In genomic region chr4:89482248-89482647, GRCh38 we compare ENCODE assay signal across 9 cellular contexts.
A peak's percentile ranks its signal among the peaks of the same experiment; 100 is the strongest.
DNase-seq lines count a peak whose midpoint lies in the region; ATAC-seq and TF ChIP-seq lines count a peak whose summit lies in the region.
"Had no signal": no experiment of that assay in that cellular context is flagged by ENCODE, and none has a peak within 500 bp of the region (broad histone marks: within the 10 kb centered on the region; RNA-seq: fewer than 3 reads in every experiment).

No MANE protein-coding gene starts in this region.

- H3K4me3 Mint-ChIP-seq in nephron progenitor cell, result no peak overlapping the region
- H3K4me3 Mint-ChIP-seq: B cell had no signal

- peak; percentile 81 for ATAC-seq in GM21381 (IDR thresholded peaks at IDR 0.05; ENCODE audit: unreplicated experiment)

- peak; percentile 28 for DNase-seq in NCI-H1105 treated with DMSO at 0.1 percent for 48 hours (lab: John Stamatoyannopoulos, UW)
- no peak for DNase-seq in NCI-H1105 (lab: John Stamatoyannopoulos, UW)
- peak; percentile 21 for DNase-seq in HPDE6-E6E7 (ENCODE audit: extremely low spot score)
- DNase-seq in SK-N-DZ (ENCODE audit: low spot score), result peak; percentile 71
- DNase-seq in iris pigment epithelial cell (ENCODE audit: low read depth), result peak; percentile 59
- DNase-seq in nephron progenitor cell, result no peak
- DNase-seq in activated naive CD4-positive, alpha-beta T cell treated with Interleukin-2 at 50 U/mL for 16 hours, result no peak

- H3K27ac Mint-ChIP-seq in nephron progenitor cell, result no peak overlapping the region
- H3K27ac Mint-ChIP-seq: B cell had no signal

- peaks cover 25% of the 10 kb centered on the region for H3K9me3 Mint-ChIP-seq in nephron progenitor cell

- H3K27me3 Mint-ChIP-seq in nephron progenitor cell (ENCODE audit: low read depth, poor library complexity), result peaks cover under 1% of the 10 kb centered on the region
- H3K27me3 Mint-ChIP-seq: B cell had no signal

- no peaks in the 10 kb centered on the region for H3K4me1 Mint-ChIP-seq in nephron progenitor cell

- no peak for TF ChIP-seq CTCF in nephron progenitor cell (IDR thresholded peaks at IDR 0.05)

- peaks cover 4% of the 10 kb centered on the region for H3K36me3 Mint-ChIP-seq in nephron progenitor cell (ENCODE audit: low read depth)

Comparison
In these comparisons a context has a peak if more than half of its experiments do, and no peak if none do; other contexts are left out.
1. DNase-seq: peak in NCI-H1105 treated with DMSO at 0.1 percent for 48 hours (single experiment), HPDE6-E6E7 (single experiment), SK-N-DZ (single experiment) and iris pigment epithelial cell (single experiment); none in NCI-H1105 (single experiment), nephron progenitor cell (single experiment) and activated naive CD4-positive, alpha-beta T cell treated with Interleukin-2 at 50 U/mL for 16 hours (single experiment).